28 cellular contexts compared by ENCODE assay signal in the genomic region with DNA sequence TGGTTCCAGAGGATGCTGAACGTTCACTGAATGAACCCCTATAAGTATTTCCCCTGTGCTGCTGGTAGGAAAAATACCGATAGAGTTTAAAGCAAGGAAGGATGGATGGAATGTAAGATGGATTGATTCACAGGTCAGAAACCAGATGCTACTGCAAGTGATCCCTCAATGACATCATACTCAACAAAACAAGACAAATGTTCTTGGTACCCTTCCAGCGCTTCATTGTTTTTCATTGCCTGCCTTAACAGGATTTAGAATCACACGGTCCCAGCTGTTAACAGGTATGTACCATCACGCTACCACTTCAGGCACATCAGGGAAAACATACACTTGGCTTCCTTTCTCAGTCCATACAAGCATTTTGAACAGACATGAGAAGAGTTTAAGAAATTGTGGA.
DNase-seq lines count a peak whose midpoint lies in the region; ATAC-seq, FAIRE-seq and TF ChIP-seq lines count a peak whose summit lies in the region.
"Had no signal": no experiment of that assay in that cellular context is flagged by ENCODE, and none has a peak within 500 bp of the region (broad histone marks: within the 10 kb centered on the region; RNA-seq: fewer than 3 reads in every experiment).

No MANE protein-coding gene starts in this region.

- no peak overlapping the region for H2AFZ ChIP-seq in mammary epithelial cell (ENCODE audit: low read depth, low read length)
- no peak overlapping the region for H2AFZ ChIP-seq in astrocyte (ENCODE audit: low read depth, low read length)
- H2AFZ ChIP-seq: parathyroid adenoma had no signal

- BruUV-seq in MCF 10A (replicated peaks; lab: Mats Ljungman, UMichigan): no TSS peak
- BruUV-seq in mammary epithelial cell (replicated peaks; lab: Mats Ljungman, UMichigan): no TSS peak

- H3K36me3 ChIP-seq in mammary epithelial cell (ENCODE audit: insufficient read depth, low read length) (no peaks in the 10 kb centered on the region), astrocyte (ENCODE audit: insufficient read depth, low read length) (no peaks in the 10 kb centered on the region), sigmoid colon (no peaks in the 10 kb centered on the region)
- H3K36me3 ChIP-seq: esophagus squamous epithelium, heart left ventricle, left ventricle myocardium inferior, MG63 had no signal

- CTCF ChIA-PET in MCF 10A (lab: Yijun Ruan, JAX): no interaction called here
- CTCF ChIA-PET in mammary epithelial cell (lab: Charles Lee; ENCODE audit: low non-redundant PET): no interaction called here

- no peaks in the 10 kb centered on the region for H3K9me3 Mint-ChIP-seq in MCF 10A (ENCODE audit: unreplicated experiment)
- H3K9me3 Mint-ChIP-seq in astrocyte (ENCODE audit: unreplicated experiment): no peaks in the 10 kb centered on the region
- H3K9me3 Mint-ChIP-seq: activated naive CD4-positive, alpha-beta T cell treated with anti-CD3 and anti-CD28 coated beads, Interleukin-2, amount 10 ng/mL, durations not matched to agents 7 days and 5 days; effector memory CD8-positive, alpha-beta T cell; nephron; T-helper 1 cell treated with Interleukin-12 subunit alpha and Interleukin-12 subunit beta and Interleukin-4 antibody, amounts not matched to agents 30 μg/mL and 1 μg/mL, for 36 hours had no signal

- H3K27me3 Mint-ChIP-seq in MCF 10A (ENCODE audit: insufficient read depth, unreplicated experiment): no peaks in the 10 kb centered on the region
- H3K27me3 Mint-ChIP-seq in astrocyte (ENCODE audit: low read depth, unreplicated experiment): peaks cover under 1% of the 10 kb centered on the region
- H3K27me3 Mint-ChIP-seq: activated naive CD4-positive, alpha-beta T cell treated with anti-CD3 and anti-CD28 coated beads, Interleukin-2, amount 10 ng/mL, durations not matched to agents 7 days and 5 days had no signal

- H3K27me3 ChIP-seq in mammary epithelial cell (ENCODE audit: insufficient read depth, low read length) (peaks cover under 1% of the 10 kb centered on the region), astrocyte (ENCODE audit: insufficient read depth, low read length) (peaks cover 4% of the 10 kb centered on the region), sigmoid colon (no peaks in the 10 kb centered on the region)
- H3K27me3 ChIP-seq: heart left ventricle had no signal

- H3K27ac Mint-ChIP-seq in MCF 10A (ENCODE audit: low read depth, unreplicated experiment): no peak overlapping the region
- H3K27ac Mint-ChIP-seq in astrocyte (ENCODE audit: unreplicated experiment): no peak overlapping the region
- H3K27ac Mint-ChIP-seq: activated naive CD4-positive, alpha-beta T cell treated with anti-CD3 and anti-CD28 coated beads, Interleukin-2, amount 10 ng/mL, durations not matched to agents 7 days and 5 days; effector memory CD8-positive, alpha-beta T cell; nephron; T-helper 1 cell treated with Interleukin-12 subunit alpha and Interleukin-12 subunit beta and Interleukin-4 antibody, amounts not matched to agents 30 μg/mL and 1 μg/mL, for 36 hours had no signal

- H3K36me3 Mint-ChIP-seq in MCF 10A (ENCODE audit: insufficient read depth, unreplicated experiment) (no peaks in the 10 kb centered on the region), astrocyte (ENCODE audit: low read depth, unreplicated experiment) (no peaks in the 10 kb centered on the region)
- H3K36me3 Mint-ChIP-seq: activated naive CD4-positive, alpha-beta T cell treated with anti-CD3 and anti-CD28 coated beads, Interleukin-2, amount 10 ng/mL, durations not matched to agents 7 days and 5 days had no signal

- TF ChIP-seq CTCF in MCF 10A (IDR thresholded peaks at IDR 0.05; ENCODE audit: unreplicated experiment) (no peak), mammary epithelial cell (conservative IDR thresholded peaks at IDR 0.05 in 1 of 2, IDR thresholded peaks at IDR 0.05 in 1 of 2; ENCODE audit: extremely low read depth in 1 of 2, insufficient read depth in 1 of 2, low read depth in 1 of 2, low read length in 2 of 2) (no peak), astrocyte (IDR thresholded peaks at IDR 0.05; ENCODE audit: insufficient read depth, low read depth, low read length) (no peak), fibroblast of pulmonary artery (IDR thresholded peaks at IDR 0.05; ENCODE audit: low read length, missing control alignments) (no peak), sigmoid colon (IDR thresholded peaks at IDR 0.05) (no peak)

- no peak overlapping the region for H3K4me3 Mint-ChIP-seq in MCF 10A (ENCODE audit: unreplicated experiment)
- no peak overlapping the region for H3K4me3 Mint-ChIP-seq in astrocyte (ENCODE audit: unreplicated experiment)
- H3K4me3 Mint-ChIP-seq: activated naive CD4-positive, alpha-beta T cell treated with anti-CD3 and anti-CD28 coated beads, Interleukin-2, amount 10 ng/mL, durations not matched to agents 7 days and 5 days; effector memory CD8-positive, alpha-beta T cell; nephron; T-helper 1 cell treated with Interleukin-12 subunit alpha and Interleukin-12 subunit beta and Interleukin-4 antibody, amounts not matched to agents 30 μg/mL and 1 μg/mL, for 36 hours had no signal

- in situ Hi-C loops in mammary epithelial cell (cut with MboI; ENCODE audit: low sequenced_read_pairs in 2 of 2): no loop called here

- WGBS in mammary epithelial cell (ENCODE audit: low coverage, missing lambda C conversion rate): 81% methylated on average over 5 of the region's 5 CpGs
- 90 to 92% methylated on average over 5 of the region's 5 CpGs for WGBS in sigmoid colon, 2 donors

- intact Hi-C loops in MCF 10A (cut with micrococcal nuclease) (no loop called here), mammary epithelial cell (cut with micrococcal nuclease) (no loop called here), sigmoid colon (cut with DNase I) (no loop called here)

- H3K4me2 ChIP-seq in mammary epithelial cell (ENCODE audit: insufficient read depth, low read depth, low read length) (no peak overlapping the region), astrocyte (ENCODE audit: low read length) (no peak overlapping the region)

- no peak overlapping the region for H3K27ac ChIP-seq in mammary epithelial cell (ENCODE audit: insufficient read depth, low read depth, low read length)
- no peak overlapping the region for H3K27ac ChIP-seq in astrocyte (ENCODE audit: low read depth, low read length)
- H3K27ac ChIP-seq in sigmoid colon: no peak overlapping the region
- H3K27ac ChIP-seq: C4-2B, esophagus squamous epithelium, heart left ventricle, left ventricle myocardium inferior, parathyroid adenoma had no signal

- dilution Hi-C loops in mammary epithelial cell (cut with HindIII; ENCODE audit: low sequenced_read_pairs): no loop called here

- H3K4me3 ChIP-seq in mammary epithelial cell (replicated peaks in 1 of 3; ENCODE audit: insufficient read depth in 1 of 3, low read depth in 2 of 3, low read length in 3 of 3) (no peak overlapping the region), astrocyte (ENCODE audit: insufficient read depth, low read depth, low read length) (no peak overlapping the region), fibroblast of pulmonary artery (replicated peaks; ENCODE audit: low read depth, low read length) (no peak overlapping the region), sigmoid colon (no peak overlapping the region)
- H3K4me3 ChIP-seq: esophagus squamous epithelium, heart left ventricle, left ventricle myocardium inferior, MG63 had no signal

- H3K4me1 ChIP-seq in mammary epithelial cell (ENCODE audit: insufficient read depth, low read length) (no peaks in the 10 kb centered on the region), astrocyte (ENCODE audit: insufficient read depth, low read length) (peaks cover 3% of the 10 kb centered on the region), sigmoid colon (peaks cover 0 to 3% (median 0%) of the 10 kb centered on the region in 4 donors)
- H3K4me1 ChIP-seq: heart left ventricle, left ventricle myocardium inferior, parathyroid adenoma had no signal

- H3K9me3 ChIP-seq in mammary epithelial cell (replicated peaks; ENCODE audit: insufficient read depth, low read length): no peaks in the 10 kb centered on the region
- H3K9me3 ChIP-seq in astrocyte (ENCODE audit: insufficient read depth, low read depth, low read length): no peaks in the 10 kb centered on the region
- H3K9me3 ChIP-seq in sigmoid colon: no peaks in the 10 kb centered on the region
- H3K9me3 ChIP-seq: esophagus squamous epithelium, heart left ventricle, left ventricle myocardium inferior, MG63 had no signal

- no peak for ATAC-seq in HG03025 (IDR thresholded peaks at IDR 0.05; ENCODE audit: low FRiP score, unreplicated experiment)
- ATAC-seq: effector memory CD8-positive, alpha-beta T cell; heart left ventricle had no signal

- TF ChIP-seq POLR2A in sigmoid colon (IDR thresholded peaks at IDR 0.05): no peak

- H3K9ac ChIP-seq in mammary epithelial cell (ENCODE audit: insufficient read depth, low read length) (no peak overlapping the region), astrocyte (ENCODE audit: low read length) (no peak overlapping the region)
- H3K9ac ChIP-seq: parathyroid adenoma had no signal

- no peaks in the 10 kb centered on the region for H4K20me1 ChIP-seq in mammary epithelial cell (ENCODE audit: insufficient read depth, low read length)
- no peaks in the 10 kb centered on the region for H4K20me1 ChIP-seq in astrocyte (ENCODE audit: insufficient read depth, low read length)

- no peak for FAIRE-seq in astrocyte (lab: Jason Lieb, UNC)
- FAIRE-seq: RCC 7860 had no signal

- DNase-seq in MCF 10A (ENCODE audit: unreplicated experiment) (peak; percentile 33), mammary epithelial cell (no peak), astrocyte (ENCODE audit: low read depth) (peak; percentile 68), fibroblast of pulmonary artery (ENCODE audit: low read depth) (peak; percentile 63), NCI-H2081 treated with DMSO at 0.1 percent for 48 hours (lab: John Stamatoyannopoulos, UW) (no peak), sigmoid colon (no peak), NCI-H1930 (lab: John Stamatoyannopoulos, UW) (no peak)
- DNase-seq: ACHN; activated CD4-positive, alpha-beta T cell treated with anti-CD3 and anti-CD28 coated beads for 4 hours; activated naive CD4-positive, alpha-beta T cell treated with anti-CD3 and anti-CD28 coated beads, Interleukin-2, amount 10 ng/mL, durations not matched to agents 7 days and 5 days; activated T-cell treated with anti-CD3 and anti-CD28 coated beads, Interleukin-2, amount 50 U/mL, for 48 hours; anterior cingulate cortex; effector memory CD8-positive, alpha-beta T cell; esophagus squamous epithelium; GOT3; heart left ventricle; left ventricle myocardium inferior; MG63; NCI-H1417 treated with DMSO at 0.1 percent for 48 hours; NCI-H446; stimulated activated CD4-positive, alpha-beta T cell treated with anti-CD3 and anti-CD28 coated beads, Interleukin-1b, Interleukin-23, amount 100 ng/mL, for 48 hours; substantia nigra had no signal

- POLR2A ChIA-PET in MCF 10A (lab: Yijun Ruan, JAX): interaction anchor here (0.6 kb wide), 1 partner anchor 767 kb away, joined by 3 read pairs; no protein-coding TSS in a partner anchor

- H3K79me2 ChIP-seq in mammary epithelial cell (ENCODE audit: insufficient read depth, low read length): no peaks in the 10 kb centered on the region
- H3K79me2 ChIP-seq in astrocyte (ENCODE audit: insufficient read depth, low read length): no peaks in the 10 kb centered on the region
- H3K79me2 ChIP-seq: parathyroid adenoma had no signal

- no peak for TF ChIP-seq EP300 in sigmoid colon (IDR thresholded peaks at IDR 0.05)

- H3K4me1 Mint-ChIP-seq in MCF 10A (ENCODE audit: insufficient read depth, unreplicated experiment) (peaks cover 10% of the 10 kb centered on the region), astrocyte (ENCODE audit: low read depth, unreplicated experiment) (peaks cover 4% of the 10 kb centered on the region)
- H3K4me1 Mint-ChIP-seq: activated naive CD4-positive, alpha-beta T cell treated with anti-CD3 and anti-CD28 coated beads, Interleukin-2, amount 10 ng/mL, durations not matched to agents 7 days and 5 days; nephron had no signal

Comparison
In these comparisons a context has a peak if more than half of its experiments do, and no peak if none do; other contexts are left out.
1. DNase-seq: peak in MCF 10A (single experiment), astrocyte (single experiment) and fibroblast of pulmonary artery (single experiment); none in mammary epithelial cell (single experiment), NCI-H2081 treated with DMSO at 0.1 percent for 48 hours (single experiment), sigmoid colon (single experiment) and NCI-H1930 (0 of 2).